In the genomic region with DNA sequence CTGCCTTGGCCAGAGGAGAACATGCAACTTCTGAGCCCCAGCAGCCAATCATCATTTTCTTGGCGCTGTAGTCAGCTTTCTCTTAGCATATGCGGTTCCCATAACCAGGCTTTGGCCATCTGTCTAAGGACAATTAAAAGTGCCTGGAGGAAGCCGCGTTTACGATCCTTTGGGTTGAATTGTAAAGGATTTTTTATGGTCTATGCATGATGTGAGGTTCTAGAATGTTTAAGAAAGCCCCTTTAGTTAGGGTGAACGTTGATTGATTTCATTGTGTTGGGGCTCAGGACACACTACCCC, we compare ENCODE assay signal across 8 cellular contexts. TPM values are rescaled to one million over a fixed set of nuclear protein-coding genes. Genes with fewer than 3 reads are reported as not detected.
DNase-seq lines count a peak whose midpoint lies in the region; ATAC-seq and TF ChIP-seq lines count a peak whose summit lies in the region.

No MANE protein-coding gene starts in this region.

- H3K4me3 ChIP-seq in AG09309 (ENCODE audit: control insufficient read depth, low read depth, low read length): peak overlapping the region; percentile 65
- H3K4me3 ChIP-seq in KMS-11 (IDR thresholded peaks at IDR 0.05; ENCODE audit: insufficient read depth, low read depth, low read length): no peak overlapping the region

- H4K20me1 ChIP-seq in KMS-11 (ENCODE audit: insufficient read depth): no peaks in the 10 kb centered on the region

- H3K27me3 ChIP-seq in KMS-11 (ENCODE audit: insufficient read depth, low read depth): no peaks in the 10 kb centered on the region

- H3K9me3 Mint-ChIP-seq in natural killer cell: no peaks in the 10 kb centered on the region

- H3K4me2 ChIP-seq in KMS-11: peak overlapping the region; percentile 52

- H3K79me2 ChIP-seq in KMS-11 (ENCODE audit: insufficient read depth, low read depth): peaks cover 19% of the 10 kb centered on the region; the same call in 1 of the 2 replicates

- intact Hi-C loops in natural killer cell (cut with micrococcal nuclease): loop anchor here (1.0 to 5.0 kb wide), 2 partner anchors 142 to 166 kb away; partner anchors contain the start of genes GTF3C6 and RPF2

- no peaks in the 10 kb centered on the region for H3K27me3 Mint-ChIP-seq in natural killer cell (ENCODE audit: low read depth in 2 of 2)

- H3K36me3 ChIP-seq in KMS-11 (ENCODE audit: insufficient read depth): no peaks in the 10 kb centered on the region

- H2AFZ ChIP-seq in KMS-11 (ENCODE audit: low read depth): peak overlapping the region; percentile 28; the same call in 1 of the 2 replicates

- in situ Hi-C loops in G401 (cut with HindIII; ENCODE audit: low sequenced_read_pairs): no loop called here

- H3K27ac Mint-ChIP-seq in natural killer cell: peak overlapping the region; percentile 98

- TF ChIP-seq CTCF in AG09309 (IDR thresholded peaks at IDR 0.05; ENCODE audit: control insufficient read depth, insufficient read depth, low read depth, low read length, missing control alignments) (no peak), KMS-11 (conservative IDR thresholded peaks at IDR 0.05; ENCODE audit: low read depth, low read length) (no peak), natural killer cell (IDR thresholded peaks at IDR 0.05) (no peak)

- DNase-seq in AG09309 (ENCODE audit: low read depth) (no peak), natural killer cell (no peak), G401 (ENCODE audit: low spot score) (no peak), putamen (ENCODE audit: low spot score) (no peak)

- H3K4me1 ChIP-seq in KMS-11 (ENCODE audit: low read depth, poor library complexity, severe bottlenecking): peaks cover 22% of the 10 kb centered on the region

- ATAC-seq in natural killer cell (no peak), HG02571 (IDR thresholded peaks at IDR 0.05; ENCODE audit: unreplicated experiment) (no peak), HG02870 (IDR thresholded peaks at IDR 0.05; ENCODE audit: unreplicated experiment) (no peak)

- peak overlapping the region; percentile 90; the same call in 1 of the 2 replicates for H3K9ac ChIP-seq in KMS-11

- no peaks in the 10 kb centered on the region for H3K36me3 Mint-ChIP-seq in natural killer cell

- peak overlapping the region; percentile 94 for H3K4me3 Mint-ChIP-seq in natural killer cell

- H3K27ac ChIP-seq in KMS-11 (peak overlapping the region; percentile 97), cingulate gyrus (ENCODE audit: low read depth, low read length) (peak overlapping the region; percentile 99)

- peaks cover 23 to 26% of the 10 kb centered on the region in 2 donors for H3K4me1 Mint-ChIP-seq in natural killer cell

RNA-seq across cellular contexts. Expression of gene CDK19, which starts 0.8 kb away (rescaled TPM):
- 10 to 100 TPM; 21.2 to 30.8 (median 25.9) TPM for total RNA-seq in natural killer cell
- total RNA-seq in G401 (2014; rRNA removed; shearing (Covaris generic)): 5.2 and 17.2 TPM in 2 replicates

RNA-seq across cellular contexts. Expression of gene AMD1, which starts 58.5 kb away (rescaled TPM):
- 100 to 1,000 TPM; 109 to 175 (median 113) TPM for total RNA-seq in natural killer cell
- total RNA-seq in G401 (2014; rRNA removed; shearing (Covaris generic)): 92.1 and 142 TPM in 2 replicates
